Comparison of ENCODE assay signal across 8 cellular contexts in the genomic region with DNA sequence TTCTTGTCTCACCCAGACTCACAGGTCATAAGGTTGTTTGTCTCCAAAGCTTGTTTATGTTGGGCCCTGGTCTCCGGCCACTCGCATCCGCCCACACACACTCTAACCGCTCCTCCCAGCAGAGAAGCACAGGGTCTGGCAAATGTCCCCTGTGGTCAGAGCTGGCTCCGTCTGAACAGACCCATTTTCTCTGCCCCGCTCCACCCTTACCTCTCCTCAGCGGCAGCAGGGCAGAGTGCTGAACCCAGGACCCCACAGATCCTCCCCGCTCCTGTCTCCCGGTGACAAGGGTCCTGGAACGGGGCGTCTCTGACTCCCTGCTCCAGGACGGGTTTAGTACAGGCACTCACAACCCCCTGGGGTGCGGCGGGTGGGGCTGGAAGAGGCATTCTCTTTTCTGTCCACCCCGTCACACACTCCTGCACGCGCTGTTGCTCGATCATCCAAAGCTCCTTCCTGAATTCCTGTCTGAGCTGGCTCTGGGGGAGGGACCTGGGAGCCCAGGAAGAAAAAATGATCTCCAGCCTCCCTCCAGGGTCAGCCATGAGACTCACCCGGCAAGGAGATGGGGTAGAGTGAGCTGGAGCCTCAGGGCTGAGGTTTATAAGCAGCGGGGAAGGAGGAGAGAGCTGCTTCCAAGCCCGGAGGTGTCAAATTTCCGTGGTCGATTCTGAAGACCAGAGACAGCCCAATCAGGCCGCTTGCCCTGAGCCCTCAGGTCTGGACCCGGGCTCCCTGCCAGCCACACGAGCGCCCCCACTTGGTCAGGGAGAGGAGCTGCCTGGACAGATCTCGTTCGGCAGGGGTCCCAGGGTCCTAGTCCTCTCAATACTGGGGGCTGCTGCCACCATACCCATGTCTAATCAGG. TPM values are rescaled to one million over a fixed set of nuclear protein-coding genes. Genes with fewer than 3 reads are reported as not detected.
DNase-seq lines count a peak whose midpoint lies in the region; ATAC-seq and FAIRE-seq lines count a peak whose summit lies in the region.

A gene (minus strand): TSS at position 577 of the 868 bp plus-strand sequence. CDS start 1,033 bp downstream, outside the sequence.

- H3K36me3 Mint-ChIP-seq in activated T-cell treated with anti-CD3 and anti-CD28 coated beads, Interleukin-2, amount 50 U/mL, for 72 hours (ENCODE audit: insufficient read depth in 2 of 2): no peaks in the 10 kb centered on the region
- peaks cover 2% of the 10 kb centered on the region for H3K36me3 Mint-ChIP-seq in activated naive CD8-positive, alpha-beta T cell treated with anti-CD3 and anti-CD28 coated beads, Interleukin-2, amount 10 ng/mL, durations not matched to agents 7 days and 5 days

- H3K4me1 Mint-ChIP-seq in activated T-cell treated with anti-CD3 and anti-CD28 coated beads, Interleukin-2, amount 50 U/mL, for 72 hours (ENCODE audit: low read depth): peaks cover 22% of the 10 kb centered on the region
- H3K4me1 Mint-ChIP-seq in activated naive CD8-positive, alpha-beta T cell treated with anti-CD3 and anti-CD28 coated beads, Interleukin-2, amount 10 ng/mL, durations not matched to agents 7 days and 5 days: peaks cover 9% of the 10 kb centered on the region

- no peaks in the 10 kb centered on the region for H3K9me3 Mint-ChIP-seq in activated T-cell treated with anti-CD3 and anti-CD28 coated beads, Interleukin-2, amount 50 U/mL, for 72 hours
- no peaks in the 10 kb centered on the region for H3K9me3 Mint-ChIP-seq in activated naive CD8-positive, alpha-beta T cell treated with anti-CD3 and anti-CD28 coated beads, Interleukin-2, amount 10 ng/mL, durations not matched to agents 7 days and 5 days

- peaks cover 5% of the 10 kb centered on the region for H3K27me3 Mint-ChIP-seq in activated T-cell treated with anti-CD3 and anti-CD28 coated beads, Interleukin-2, amount 50 U/mL, for 72 hours (ENCODE audit: low read depth)
- H3K27me3 Mint-ChIP-seq in activated naive CD8-positive, alpha-beta T cell treated with anti-CD3 and anti-CD28 coated beads, Interleukin-2, amount 10 ng/mL, durations not matched to agents 7 days and 5 days: no peaks in the 10 kb centered on the region

- POLR2A ChIA-PET in activated naive CD8-positive, alpha-beta T cell treated with anti-CD3 and anti-CD28 coated beads, Interleukin-2, amount 10 ng/mL, durations not matched to agents 7 days and 5 days (lab: Charles Lee): interaction anchor here (0.8 to 1.0 kb wide), 2 partner anchors 22 to 28 kb away, joined by 3 read pairs; no protein-coding TSS in a partner anchor

- peak; percentile 43 to 44 for DNase-seq in activated T-cell treated with anti-CD3 and anti-CD28 coated beads, Interleukin-2, amount 50 U/mL, for 72 hours
- no peak for DNase-seq in activated T-cell treated with anti-CD3 and anti-CD28 coated beads, Interleukin-2, amount 50 U/mL, for 48 hours
- DNase-seq in NCI-H2107 (lab: John Stamatoyannopoulos, UW) (peak; percentile 95), head of caudate nucleus (peak in 40 of 42 donors; percentile 29 to 86 (median 66)), non-pigmented ciliary epithelial cell (ENCODE audit: low read depth) (peak; percentile 83), GM19239 (ENCODE audit: insufficient read length, low spot score) (no peak)
- DNase-seq in activated naive CD8-positive, alpha-beta T cell treated with anti-CD3 and anti-CD28 coated beads, Interleukin-2, amount 10 ng/mL, durations not matched to agents 7 days and 5 days: no peak
- no peak for DNase-seq in stimulated activated CD4-positive, alpha-beta T cell treated with anti-CD3 and anti-CD28 coated beads, Interleukin-1b, Interleukin-23, amount 100 ng/mL, for 48 hours

- H3K4me3 Mint-ChIP-seq in activated T-cell treated with anti-CD3 and anti-CD28 coated beads, Interleukin-2, amount 50 U/mL, for 72 hours: no peak within 1 kb of the TSS
- H3K4me3 Mint-ChIP-seq in activated naive CD8-positive, alpha-beta T cell treated with anti-CD3 and anti-CD28 coated beads, Interleukin-2, amount 10 ng/mL, durations not matched to agents 7 days and 5 days: no peak within 1 kb of the TSS

- no peak within 1 kb of the TSS for H3K27ac Mint-ChIP-seq in activated T-cell treated with anti-CD3 and anti-CD28 coated beads, Interleukin-2, amount 50 U/mL, for 72 hours
- peak within 1 kb of the TSS; percentile 26 for H3K27ac Mint-ChIP-seq in activated naive CD8-positive, alpha-beta T cell treated with anti-CD3 and anti-CD28 coated beads, Interleukin-2, amount 10 ng/mL, durations not matched to agents 7 days and 5 days

- ATAC-seq in activated T-cell treated with anti-CD3 and anti-CD28 coated beads, Interleukin-2, amount 50 U/mL, for 72 hours (replicated peaks in 1 of 2): peak; percentile 41 to 52
- ATAC-seq in activated naive CD8-positive, alpha-beta T cell treated with anti-CD3 and anti-CD28 coated beads, Interleukin-2, amount 10 ng/mL, durations not matched to agents 7 days and 5 days (ENCODE audit: low read depth): no peak

- no peak for FAIRE-seq in GM19239 (lab: Jason Lieb, UNC)

- intact Hi-C loops in head of caudate nucleus (cut with DNase I): no loop called here

RNA-seq across cellular contexts. Expression of the gene that starts here (rescaled TPM):
- total RNA-seq in activated T-cell treated with anti-CD3 and anti-CD28 coated beads, Interleukin-2, amount 50 U/mL, for 72 hours: 10 to 100 TPM; 13.5 to 16.4 TPM
- total RNA-seq in activated naive CD8-positive, alpha-beta T cell treated with anti-CD3 and anti-CD28 coated beads, Interleukin-2, amount 10 ng/mL, durations not matched to agents 7 days and 5 days: 1 to 10 TPM; 4.8 to 5.3 TPM

Comparison
In these comparisons a context has a peak if more than half of its experiments do, and no peak if none do; other contexts are left out.
1. DNase-seq: peak in activated T-cell treated with anti-CD3 and anti-CD28 coated beads, Interleukin-2, amount 50 U/mL, for 72 hours (2 of 2), NCI-H2107 (single experiment), head of caudate nucleus (40 of 42) and non-pigmented ciliary epithelial cell (single experiment); none in activated T-cell treated with anti-CD3 and anti-CD28 coated beads, Interleukin-2, amount 50 U/mL, for 48 hours (0 of 2), activated naive CD8-positive, alpha-beta T cell treated with anti-CD3 and anti-CD28 coated beads, Interleukin-2, amount 10 ng/mL, durations not matched to agents 7 days and 5 days (single experiment), GM19239 (single experiment) and stimulated activated CD4-positive, alpha-beta T cell treated with anti-CD3 and anti-CD28 coated beads, Interleukin-1b, Interleukin-23, amount 100 ng/mL, for 48 hours (single experiment).